1 cellular context compared by ENCODE assay signal in genomic region chr9:128683340-128684064, GRCh38.
TF ChIP-seq lines count a peak whose summit lies in the region.

No MANE protein-coding gene starts in this region.

TF ChIP-seq in HepG2, 621 proteins besides CTCF, POLR2A, EP300 and RAD21 (continued from another document):
- TF ChIP-seq ZNF646 (CRISPR knock-in tag; IDR thresholded peaks at IDR 0.05) = no peak
- no peak for TF ChIP-seq SIX1 (CRISPR knock-in tag; IDR thresholded peaks at IDR 0.05; ENCODE audit: borderline replicate concordance)
- no peak for TF ChIP-seq ZBTB8A (CRISPR knock-in tag; IDR thresholded peaks at IDR 0.05; ENCODE audit: borderline replicate concordance, low read depth)
- 0 out of 2 replicates have a peak, but pooled peaks have one; percentile 38 for TF ChIP-seq ZNF558 (CRISPR knock-in tag; IDR thresholded peaks at IDR 0.05; ENCODE audit: borderline replicate concordance)
- no peak for TF ChIP-seq ZNF362 (CRISPR knock-in tag; IDR thresholded peaks at IDR 0.05; ENCODE audit: borderline replicate concordance)
- TF ChIP-seq ETV5 (CRISPR knock-in tag; IDR thresholded peaks at IDR 0.05; ENCODE audit: borderline replicate concordance) = 0 out of 2 replicates have a peak, but pooled peaks have one; percentile 37
- no peak for TF ChIP-seq ZNF513 (CRISPR knock-in tag; conservative IDR thresholded peaks at IDR 0.05)
- 0 out of 2 replicates have a peak, but pooled peaks have one; percentile 3 for TF ChIP-seq ZNF546 (CRISPR knock-in tag; conservative IDR thresholded peaks at IDR 0.05)
- TF ChIP-seq HMG20A (CRISPR knock-in tag; IDR thresholded peaks at IDR 0.05; ENCODE audit: borderline replicate concordance) = no peak
- no peak for TF ChIP-seq ZSCAN25 (CRISPR knock-in tag; IDR thresholded peaks at IDR 0.05)
